ENCODE assay signal across 17 cellular contexts in genomic region chr16:66295761-66296546, GRCh38.
"Had no signal": no experiment of that assay in that cellular context is flagged by ENCODE, and none has a peak within 500 bp of the region (broad histone marks: within the 10 kb centered on the region; RNA-seq: fewer than 3 reads in every experiment).

No MANE protein-coding gene starts in this region.

- H3K9me3 Mint-ChIP-seq: stimulated activated naive CD8-positive, alpha-beta T cell treated with anti-CD3 and anti-CD28 coated beads, Interleukin-15, amount 100 ng/mL, for 72 hours had no signal

- H3K36me3 ChIP-seq: gastroesophageal sphincter, left ventricle myocardium inferior, neutrophil had no signal

- H3K27me3 ChIP-seq: testis had no signal

- H3K4me2 ChIP-seq: SK-N-SH, smooth muscle cell had no signal

- H3K9me3 ChIP-seq: gastroesophageal sphincter, mucosa of descending colon, neutrophil, SK-N-SH, testis had no signal

- DNase-seq: activated CD4-positive, alpha-beta T cell treated with anti-CD3 and anti-CD28 coated beads for 1 hour; activated CD4-positive, alpha-beta T cell treated with anti-CD3 and anti-CD28 coated beads, Interleukin-2, amount 50 U/mL, for 48 hours; activated naive CD4-positive, alpha-beta T cell treated with anti-CD3 and anti-CD28 coated beads, Interleukin-2, amount 10 ng/mL, durations not matched to agents 7 days and 5 days; erythroblast; left ventricle myocardium inferior; mucosa of descending colon; SK-N-SH; T-helper 1 cell; T1000; testis had no signal

- ATAC-seq: activated T-helper 17 cell treated with anti-CD3 and anti-CD28 coated beads, Interleukin-2, amount 50 U/mL, for 72 hours; gastroesophageal sphincter; mucosa of descending colon; naive thymus-derived CD4-positive, alpha-beta T cell; stimulated activated naive CD8-positive, alpha-beta T cell treated with anti-CD3 and anti-CD28 coated beads, Interleukin-15, amount 100 ng/mL, for 72 hours had no signal

- H3K27ac ChIP-seq: dorsolateral prefrontal cortex, gastroesophageal sphincter, left ventricle myocardium inferior, neutrophil, testis had no signal

- H3K4me1 ChIP-seq: gastroesophageal sphincter, left ventricle myocardium inferior, testis had no signal

- H3K36me3 Mint-ChIP-seq: activated naive CD4-positive, alpha-beta T cell treated with anti-CD3 and anti-CD28 coated beads, Interleukin-2, amount 10 ng/mL, durations not matched to agents 7 days and 5 days; naive thymus-derived CD4-positive, alpha-beta T cell had no signal

- H3K4me3 ChIP-seq: dorsolateral prefrontal cortex, gastroesophageal sphincter, left ventricle myocardium inferior, mucosa of descending colon, smooth muscle cell, testis had no signal

- H3K27ac Mint-ChIP-seq: activated naive CD4-positive, alpha-beta T cell treated with anti-CD3 and anti-CD28 coated beads, Interleukin-2, amount 10 ng/mL, durations not matched to agents 7 days and 5 days; activated T-helper 17 cell treated with anti-CD3 and anti-CD28 coated beads, Interleukin-2, amount 50 U/mL, for 72 hours; naive thymus-derived CD4-positive, alpha-beta T cell; stimulated activated naive CD8-positive, alpha-beta T cell treated with anti-CD3 and anti-CD28 coated beads, Interleukin-15, amount 100 ng/mL, for 72 hours had no signal

- H3K4me3 Mint-ChIP-seq: activated naive CD4-positive, alpha-beta T cell treated with anti-CD3 and anti-CD28 coated beads, Interleukin-2, amount 10 ng/mL, durations not matched to agents 7 days and 5 days; activated T-helper 17 cell treated with anti-CD3 and anti-CD28 coated beads, Interleukin-2, amount 50 U/mL, for 72 hours; naive thymus-derived CD4-positive, alpha-beta T cell; stimulated activated naive CD8-positive, alpha-beta T cell treated with anti-CD3 and anti-CD28 coated beads, Interleukin-15, amount 100 ng/mL, for 72 hours had no signal

- H3K9ac ChIP-seq: SK-N-SH had no signal
